34 cellular contexts compared by ENCODE assay signal in the genomic region with DNA sequence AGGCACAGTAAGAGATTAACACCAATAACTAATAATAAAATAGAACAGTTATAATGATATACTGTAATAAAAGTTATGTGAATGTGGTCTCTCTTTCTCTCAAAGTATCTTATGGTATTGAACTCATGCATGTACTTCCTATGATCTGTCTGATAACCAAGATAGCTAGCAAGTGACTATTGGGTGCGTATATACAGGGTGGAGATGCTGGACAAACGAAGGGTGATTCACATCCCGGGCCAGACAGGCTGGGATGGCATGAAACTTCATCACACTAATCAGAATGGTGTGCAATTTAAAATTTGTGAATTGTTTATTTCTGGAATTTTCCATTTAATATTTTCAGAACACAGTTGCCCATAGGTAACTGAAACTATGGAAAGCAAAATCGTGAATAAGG.
"Had no signal": no experiment of that assay in that cellular context is flagged by ENCODE, and none has a peak within 500 bp of the region (broad histone marks: within the 10 kb centered on the region; RNA-seq: fewer than 3 reads in every experiment).

No MANE protein-coding gene starts in this region.

- H3K4me1 ChIP-seq: ascending aorta, gastrocnemius medialis, heart left ventricle had no signal

- H3K4me3 Mint-ChIP-seq: activated B cell treated with CpG ODN at 0.5 μM for 24 hours; activated CD4-positive, alpha-beta memory T cell treated with anti-CD3 and anti-CD28 coated beads for 36 hours; activated CD8-positive, alpha-beta memory T cell treated with anti-CD3 and anti-CD28 coated beads, Interleukin-2, amount 10 ng/mL, durations not matched to agents 7 days and 5 days; activated CD8-positive, alpha-beta T cell treated with anti-CD3 and anti-CD28 coated beads, Interleukin-2, amount 10 ng/mL, durations not matched to agents 7 days and 5 days; activated naive CD4-positive, alpha-beta T cell treated with anti-CD3 and anti-CD28 coated beads for 36 hours; activated naive CD4-positive, alpha-beta T cell treated with anti-CD3 and anti-CD28 coated beads, Interleukin-2, amount 50 U/mL, for 24 hours; activated naive CD8-positive, alpha-beta T cell treated with anti-CD3 and anti-CD28 coated beads for 36 hours; activated T-helper 1 cell treated with anti-CD3 and anti-CD28 coated beads, Interleukin-12 subunit alpha, Interleukin-12 subunit beta, Interleukin-2, Interleukin-4 antibody, amounts not matched to agents 30 ng/mL and 10 ng/mL and 1 ng/mL, durations not matched to agents 14 hours and 24 hours and 36 hours; brain; effector memory CD8-positive, alpha-beta T cell; T-helper 17 cell; T-helper 2 cell treated with Interferon-gamma antibody and Interleukin-4, amounts not matched to agents 5 μg/mL and 100 μg/mL, for 36 hours had no signal

- DNase-seq: activated B cell treated with CpG ODN at 0.5 μM for 24 hours; activated CD4-positive, alpha-beta memory T cell treated with anti-CD3 and anti-CD28 coated beads for 36 hours; activated CD4-positive, alpha-beta T cell treated with anti-CD3 and anti-CD28 coated beads for 48 hours; activated CD4-positive, alpha-beta T cell treated with anti-CD3 and anti-CD28 coated beads, Interleukin-2, amount 50 U/mL, for 1 hour; activated CD8-positive, alpha-beta memory T cell treated with anti-CD3 and anti-CD28 coated beads, Interleukin-2, amount 10 ng/mL, durations not matched to agents 7 days and 5 days; activated CD8-positive, alpha-beta memory T cell treated with anti-CD3 and anti-CD28 coated beads, Interleukin-2, amount 50 U/mL, for 4 hours; activated CD8-positive, alpha-beta T cell treated with anti-CD3 and anti-CD28 coated beads, Interleukin-2, amount 10 ng/mL, durations not matched to agents 7 days and 5 days; activated effector memory CD4-positive, alpha-beta T cell treated with anti-CD3 and anti-CD28 coated beads, Interleukin-2, amount 50 U/mL, for 16 hours; activated naive CD4-positive, alpha-beta T cell treated with anti-CD3 and anti-CD28 coated beads for 36 hours; activated naive CD8-positive, alpha-beta T cell treated with anti-CD3 and anti-CD28 coated beads for 36 hours; activated T-cell treated with anti-CD3 and anti-CD28 coated beads, Interleukin-2, amount 50 U/mL, for 1 hour; activated T-cell treated with anti-CD3 and anti-CD28 coated beads, Interleukin-2, amount 50 U/mL, for 48 hours; caudate nucleus; cortex of kidney; dermis blood vessel endothelial cell; effector CD4-positive, alpha-beta T cell; effector memory CD8-positive, alpha-beta T cell; foreskin fibroblast; gastrocnemius medialis; glutamatergic neuron; heart left ventricle; T-helper 1 cell; T-helper 17 cell; T1000; WERI-Rb-1 had no signal

- H3K27ac ChIP-seq: ascending aorta, gastrocnemius medialis, heart left ventricle, WERI-Rb-1 had no signal

- H3K9me3 ChIP-seq: ascending aorta, gastrocnemius medialis, heart left ventricle had no signal

- H3K36me3 ChIP-seq: ascending aorta, gastrocnemius medialis, heart left ventricle, WERI-Rb-1 had no signal

- H3K4me1 Mint-ChIP-seq: activated B cell treated with CpG ODN at 0.5 μM for 24 hours; activated CD8-positive, alpha-beta memory T cell treated with anti-CD3 and anti-CD28 coated beads, Interleukin-2, amount 10 ng/mL, durations not matched to agents 7 days and 5 days; T-helper 17 cell had no signal

- H3K4me3 ChIP-seq: ascending aorta, gastrocnemius medialis, heart left ventricle had no signal

- H3K27me3 ChIP-seq: ascending aorta, gastrocnemius medialis had no signal

- H3K27me3 Mint-ChIP-seq: activated B cell treated with CpG ODN at 0.5 μM for 24 hours; activated CD4-positive, alpha-beta memory T cell treated with anti-CD3 and anti-CD28 coated beads for 36 hours; activated CD8-positive, alpha-beta memory T cell treated with anti-CD3 and anti-CD28 coated beads, Interleukin-2, amount 10 ng/mL, durations not matched to agents 7 days and 5 days; activated naive CD4-positive, alpha-beta T cell treated with anti-CD3 and anti-CD28 coated beads, Interleukin-2, amount 50 U/mL, for 24 hours; activated naive CD8-positive, alpha-beta T cell treated with anti-CD3 and anti-CD28 coated beads for 36 hours; brain; T-helper 17 cell had no signal

- H3K9me3 Mint-ChIP-seq: activated B cell treated with CpG ODN at 0.5 μM for 24 hours; activated CD4-positive, alpha-beta memory T cell treated with anti-CD3 and anti-CD28 coated beads for 36 hours; activated naive CD4-positive, alpha-beta T cell treated with anti-CD3 and anti-CD28 coated beads for 36 hours; activated naive CD4-positive, alpha-beta T cell treated with anti-CD3 and anti-CD28 coated beads, Interleukin-2, amount 50 U/mL, for 24 hours; activated naive CD8-positive, alpha-beta T cell treated with anti-CD3 and anti-CD28 coated beads for 36 hours; activated T-helper 1 cell treated with anti-CD3 and anti-CD28 coated beads, Interleukin-12 subunit alpha, Interleukin-12 subunit beta, Interleukin-2, Interleukin-4 antibody, amounts not matched to agents 30 ng/mL and 10 ng/mL and 1 ng/mL, durations not matched to agents 14 hours and 24 hours and 36 hours; activated T-helper 2 cell treated with anti-CD3 and anti-CD28 coated beads, Interferon-gamma antibody, Interleukin-2, Interleukin-4, amounts not matched to agents 10 μg/mL and 5 μg/mL and 100 μg/mL, durations not matched to agents 14 hours and 24 hours and 36 hours; effector memory CD8-positive, alpha-beta T cell; T-helper 2 cell treated with Interferon-gamma antibody and Interleukin-4, amounts not matched to agents 5 μg/mL and 100 μg/mL, for 36 hours had no signal

- H3K27ac Mint-ChIP-seq: activated B cell treated with CpG ODN at 0.5 μM for 24 hours; activated CD4-positive, alpha-beta memory T cell treated with anti-CD3 and anti-CD28 coated beads for 36 hours; activated CD8-positive, alpha-beta memory T cell treated with anti-CD3 and anti-CD28 coated beads, Interleukin-2, amount 10 ng/mL, durations not matched to agents 7 days and 5 days; activated CD8-positive, alpha-beta T cell treated with anti-CD3 and anti-CD28 coated beads, Interleukin-2, amount 10 ng/mL, durations not matched to agents 7 days and 5 days; activated naive CD4-positive, alpha-beta T cell treated with anti-CD3 and anti-CD28 coated beads for 36 hours; activated naive CD4-positive, alpha-beta T cell treated with anti-CD3 and anti-CD28 coated beads, Interleukin-2, amount 50 U/mL, for 24 hours; activated naive CD8-positive, alpha-beta T cell treated with anti-CD3 and anti-CD28 coated beads for 36 hours; activated T-helper 1 cell treated with anti-CD3 and anti-CD28 coated beads, Interleukin-12 subunit alpha, Interleukin-12 subunit beta, Interleukin-2, Interleukin-4 antibody, amounts not matched to agents 30 ng/mL and 10 ng/mL and 1 ng/mL, durations not matched to agents 14 hours and 24 hours and 36 hours; activated T-helper 2 cell treated with anti-CD3 and anti-CD28 coated beads, Interferon-gamma antibody, Interleukin-2, Interleukin-4, amounts not matched to agents 10 μg/mL and 5 μg/mL and 100 μg/mL, durations not matched to agents 14 hours and 24 hours and 36 hours; brain; effector memory CD8-positive, alpha-beta T cell; T-helper 17 cell; T-helper 2 cell treated with Interferon-gamma antibody and Interleukin-4, amounts not matched to agents 5 μg/mL and 100 μg/mL, for 36 hours had no signal

- ATAC-seq: activated CD4-positive, CD25-positive, alpha-beta regulatory T cell treated with anti-CD3 and anti-CD28 coated beads, Interleukin-2, amount 50 U/mL, for 24 hours; activated CD8-positive, alpha-beta memory T cell treated with anti-CD3 and anti-CD28 coated beads, Interleukin-2, amount 10 ng/mL, durations not matched to agents 7 days and 5 days; activated CD8-positive, alpha-beta T cell treated with anti-CD3 and anti-CD28 coated beads, Interleukin-2, amount 10 ng/mL, durations not matched to agents 7 days and 5 days; effector memory CD8-positive, alpha-beta T cell; esophagus mucosa; gastrocnemius medialis; heart left ventricle; T-helper 17 cell had no signal

- H3K36me3 Mint-ChIP-seq: activated CD4-positive, alpha-beta memory T cell treated with anti-CD3 and anti-CD28 coated beads for 36 hours; activated CD8-positive, alpha-beta memory T cell treated with anti-CD3 and anti-CD28 coated beads, Interleukin-2, amount 10 ng/mL, durations not matched to agents 7 days and 5 days; activated naive CD4-positive, alpha-beta T cell treated with anti-CD3 and anti-CD28 coated beads, Interleukin-2, amount 50 U/mL, for 24 hours; brain had no signal

- FAIRE-seq: colon had no signal
